8 cellular contexts compared by ENCODE assay signal in the genomic region with DNA sequence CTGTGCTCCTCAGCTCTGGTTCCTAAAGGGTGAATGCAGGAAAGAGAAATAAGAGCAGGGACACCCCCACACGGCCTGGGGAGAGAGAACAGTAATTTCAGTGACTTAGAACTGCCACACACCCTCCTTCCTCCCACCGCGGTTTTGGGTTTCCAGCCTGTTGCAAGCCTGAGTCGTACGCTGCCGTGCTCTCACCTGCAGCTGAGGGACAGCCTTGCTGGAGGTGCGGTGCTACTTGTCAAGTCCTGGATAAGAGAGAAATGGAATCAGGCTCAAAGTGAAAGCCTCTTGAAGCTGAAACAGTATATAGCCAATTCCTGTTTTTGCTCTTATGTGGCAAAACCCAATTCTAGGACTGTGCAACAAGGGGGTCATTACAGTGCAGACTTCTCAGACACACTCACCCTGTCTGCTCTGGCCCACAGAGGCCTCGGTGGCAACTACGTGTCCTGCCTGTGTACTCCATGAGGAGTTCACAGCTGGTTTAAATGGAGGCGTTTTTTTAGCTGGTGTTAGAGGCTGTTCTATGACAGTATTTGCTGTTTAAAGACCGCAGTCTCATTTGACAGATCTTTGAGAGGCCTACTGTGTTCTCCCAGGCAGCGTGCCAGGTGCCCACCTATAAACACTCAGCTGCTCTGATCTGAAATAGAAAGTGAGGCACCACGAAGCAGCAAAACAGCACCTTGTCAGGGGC.
DNase-seq lines count a peak whose midpoint lies in the region; ATAC-seq and TF ChIP-seq lines count a peak whose summit lies in the region.

No MANE protein-coding gene starts in this region.

- DNase-seq in NOMO-1 treated with dmso at 0.1 percent for 144 hours (lab: John Stamatoyannopoulos, UW; ENCODE audit: unreplicated experiment) = peak; percentile 49
- peak; percentile 71 for DNase-seq in activated effector memory CD4-positive, alpha-beta T cell treated with Interleukin-2 at 50 U/mL for 16 hours
- DNase-seq in stimulated activated CD8-positive, alpha-beta memory T cell treated with anti-CD3 and anti-CD28 coated beads, Interleukin-12 subunit alpha, Interleukin-12 subunit beta, amount 100 ng/mL, for 1 hour (ENCODE audit: low read depth) = peak; percentile 67
- DNase-seq in hepatic stellate cell (ENCODE audit: low spot score) = no peak
- DNase-seq in DMS153 treated with DMSO at 0.1 percent for 48 hours (lab: John Stamatoyannopoulos, UW; ENCODE audit: unreplicated experiment) = no peak

- ATAC-seq in GM21825 (IDR thresholded peaks at IDR 0.05; ENCODE audit: unreplicated experiment) = peak; percentile 72

- TF ChIP-seq CTCF in DOHH2 (IDR thresholded peaks at IDR 0.05; ENCODE audit: low read depth, low read length, poor library complexity, severe bottlenecking) = no peak

- peak overlapping the region; percentile 29 for H3K4me2 ChIP-seq in DOHH2 (ENCODE audit: low read length)

- H3K4me1 ChIP-seq in DOHH2 (ENCODE audit: control insufficient read depth, low read length) = peaks cover 31% of the 10 kb centered on the region

- H3K36me3 ChIP-seq in DOHH2 (ENCODE audit: control insufficient read depth, low read length) = peaks cover 3% of the 10 kb centered on the region; the same call in 1 of the 2 replicates

- H3K9me3 ChIP-seq in DOHH2 (ENCODE audit: control insufficient read depth, insufficient read depth, low read length) = no peaks in the 10 kb centered on the region

- H4K20me1 ChIP-seq in DOHH2 (ENCODE audit: control insufficient read depth, insufficient read depth, low read depth, low read length) = no peaks in the 10 kb centered on the region

- H3K4me3 ChIP-seq in DOHH2 (ENCODE audit: low read length) = no peak overlapping the region

- H3F3A ChIP-seq in DOHH2 (ENCODE audit: control insufficient read depth, insufficient read depth) = peaks cover 3% of the 10 kb centered on the region; the same call in 1 of the 2 replicates

- H3K9me2 ChIP-seq in DOHH2 (replicated peaks; ENCODE audit: control insufficient read depth, low read length) = no peaks in the 10 kb centered on the region

- no peak overlapping the region for H3K27ac ChIP-seq in DOHH2 (ENCODE audit: low read depth, low read length)
- peak overlapping the region; percentile 23 for H3K27ac ChIP-seq in layer of hippocampus (ENCODE audit: low read depth, low read length)

- no peaks in the 10 kb centered on the region for H3K79me2 ChIP-seq in DOHH2 (ENCODE audit: control insufficient read depth, low read length)

- H3K27me3 ChIP-seq in DOHH2 (ENCODE audit: control insufficient read depth, low read length) (no peaks in the 10 kb centered on the region), layer of hippocampus (ENCODE audit: control insufficient read depth, insufficient read depth, low read length) (no peaks in the 10 kb centered on the region)

Comparison
In these comparisons a context has a peak if more than half of its experiments do, and no peak if none do; other contexts are left out.
1. DNase-seq: peak in NOMO-1 treated with dmso at 0.1 percent for 144 hours (single experiment), activated effector memory CD4-positive, alpha-beta T cell treated with Interleukin-2 at 50 U/mL for 16 hours (single experiment) and stimulated activated CD8-positive, alpha-beta memory T cell treated with anti-CD3 and anti-CD28 coated beads, Interleukin-12 subunit alpha, Interleukin-12 subunit beta, amount 100 ng/mL, for 1 hour (single experiment); none in hepatic stellate cell (single experiment) and DMS153 treated with DMSO at 0.1 percent for 48 hours (single experiment).